Comparison of ENCODE assay signal across 1 cellular context in the genomic region with DNA sequence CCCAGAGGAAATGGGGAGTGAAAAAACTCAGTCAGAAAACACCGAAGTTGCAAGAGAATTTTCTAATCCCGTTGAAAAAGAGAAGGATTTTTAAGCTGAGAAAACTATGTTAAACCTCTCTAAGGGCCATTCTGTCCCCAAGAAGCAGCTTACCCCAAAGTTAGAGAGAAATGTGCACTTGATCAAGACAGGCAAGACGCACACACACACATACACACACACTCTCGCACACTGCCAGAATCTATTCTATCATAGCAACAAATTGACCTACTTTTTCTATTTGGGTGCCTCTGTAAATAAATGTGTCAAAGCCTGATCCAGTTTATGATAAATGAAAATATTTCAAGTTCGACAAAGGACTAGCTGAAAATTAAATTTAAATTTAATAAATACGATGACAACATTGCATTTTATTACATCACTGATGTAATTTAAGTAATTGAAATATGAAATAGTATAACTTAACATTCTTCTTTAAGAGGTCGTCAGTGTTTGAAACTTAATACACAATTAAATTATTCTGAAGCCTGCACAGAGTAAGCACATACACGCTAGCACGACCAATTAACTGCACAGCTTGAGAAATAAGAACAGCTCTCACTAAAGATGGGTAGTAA.
TF ChIP-seq lines count a peak whose summit lies in the region.

No MANE protein-coding gene starts in this region.

TF ChIP-seq in A549, 52 proteins besides CTCF, POLR2A, EP300 and RAD21 (continued from another document):
- no peak for TF ChIP-seq HOXB13 (CRISPR knock-in tag; IDR thresholded peaks at IDR 0.05; ENCODE audit: low read depth)
- TF ChIP-seq, protein P1, sequence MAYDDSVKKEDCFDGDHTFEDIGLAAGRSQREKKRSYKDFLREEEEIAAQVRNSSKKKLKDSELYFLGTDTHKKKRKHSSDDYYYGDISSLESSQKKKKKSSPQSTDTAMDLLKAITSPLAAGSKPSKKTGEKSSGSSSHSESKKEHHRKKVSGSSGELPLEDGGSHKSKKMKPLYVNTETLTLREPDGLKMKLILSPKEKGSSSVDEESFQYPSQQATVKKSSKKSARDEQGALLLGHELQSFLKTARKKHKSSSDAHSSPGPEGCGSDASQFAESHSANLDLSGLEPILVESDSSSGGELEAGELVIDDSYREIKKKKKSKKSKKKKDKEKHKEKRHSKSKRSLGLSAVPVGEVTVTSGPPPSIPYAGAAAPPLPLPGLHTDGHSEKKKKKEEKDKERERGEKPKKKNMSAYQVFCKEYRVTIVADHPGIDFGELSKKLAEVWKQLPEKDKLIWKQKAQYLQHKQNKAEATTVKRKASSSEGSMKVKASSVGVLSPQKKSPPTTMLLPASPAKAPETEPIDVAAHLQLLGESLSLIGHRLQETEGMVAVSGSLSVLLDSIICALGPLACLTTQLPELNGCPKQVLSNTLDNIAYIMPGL (CRISPR knock-in tag; IDR thresholded peaks at IDR 0.05; ENCODE audit: borderline replicate concordance): no peak
- TF ChIP-seq RNF2 (IDR thresholded peaks at IDR 0.05; ENCODE audit: borderline replicate concordance, low read depth): no peak
- TF ChIP-seq CEBPB (IDR thresholded peaks at IDR 0.05): no peak
- TF ChIP-seq POLR2AphosphoS2 (conservative IDR thresholded peaks at IDR 0.05; ENCODE audit: low read length): no peak
- TF ChIP-seq CBX2 (IDR thresholded peaks at IDR 0.05; ENCODE audit: borderline replicate concordance, low read depth): no peak
- no peak for TF ChIP-seq CHD2 (IDR thresholded peaks at IDR 0.05; ENCODE audit: low read length, partially characterized antibody)
- no peak for TF ChIP-seq FOSL2 (IDR thresholded peaks at IDR 0.05)
- no peak for TF ChIP-seq FOSL2 (CRISPR knock-in tag; IDR thresholded peaks at IDR 0.05)
- no peak for TF ChIP-seq CHD4 (IDR thresholded peaks at IDR 0.05; ENCODE audit: borderline replicate concordance)
- no peak for TF ChIP-seq MAZ (IDR thresholded peaks at IDR 0.05; ENCODE audit: borderline replicate concordance, low read depth, low read length)
- no peak for TF ChIP-seq BHLHE40 (IDR thresholded peaks at IDR 0.05; ENCODE audit: low read depth, low read length)
- TF ChIP-seq JUN (IDR thresholded peaks at IDR 0.05): no peak
- no peak for TF ChIP-seq TP53 (CRISPR knock-in tag; IDR thresholded peaks at IDR 0.05)
- no peak for TF ChIP-seq JUNB (IDR thresholded peaks at IDR 0.05)
- TF ChIP-seq, protein P2, sequence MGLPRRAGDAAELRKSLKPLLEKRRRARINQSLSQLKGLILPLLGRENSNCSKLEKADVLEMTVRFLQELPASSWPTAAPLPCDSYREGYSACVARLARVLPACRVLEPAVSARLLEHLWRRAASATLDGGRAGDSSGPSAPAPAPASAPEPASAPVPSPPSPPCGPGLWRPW (IDR thresholded peaks at IDR 0.05): no peak
- TF ChIP-seq EHMT2 (IDR thresholded peaks at IDR 0.05; ENCODE audit: low read depth): no peak
